In the genomic region with DNA sequence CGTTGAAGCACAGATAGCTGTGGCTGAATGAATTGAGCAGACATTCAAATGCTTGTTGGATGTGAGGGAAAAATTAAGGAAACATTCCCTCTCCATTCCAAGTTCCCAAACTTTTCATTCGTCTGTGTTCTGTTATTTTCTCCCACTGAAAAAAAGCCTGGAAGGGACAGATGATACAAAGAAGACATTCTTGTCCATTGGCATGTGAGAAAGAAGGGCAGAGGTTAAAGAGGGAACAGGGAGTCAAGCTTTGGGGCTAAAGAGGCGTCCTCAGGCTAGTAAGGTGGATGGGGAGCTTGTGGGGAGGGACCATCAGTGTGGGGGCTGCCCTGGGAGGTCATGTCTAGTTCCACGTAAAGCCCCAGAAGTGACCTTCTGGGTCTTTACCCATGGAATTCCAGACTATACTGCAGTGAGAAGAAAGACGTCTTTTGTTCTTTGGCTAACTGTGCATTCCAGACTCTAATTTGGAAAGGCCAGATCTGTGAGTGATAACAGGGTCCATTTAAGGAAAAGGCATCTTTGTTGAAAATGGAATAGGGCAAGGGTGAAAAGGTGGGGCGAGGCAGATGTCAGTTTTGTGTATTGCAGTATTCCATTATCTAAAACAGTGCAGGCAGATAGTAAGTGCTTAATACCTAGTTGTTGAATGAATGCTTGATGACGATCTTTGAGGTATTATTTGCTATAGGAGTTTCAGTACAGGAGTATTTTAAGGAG, we compare ENCODE assay signal across 18 cellular contexts.
"Had no signal": no experiment of that assay in that cellular context is flagged by ENCODE, and none has a peak within 500 bp of the region (broad histone marks: within the 10 kb centered on the region; RNA-seq: fewer than 3 reads in every experiment).

No MANE protein-coding gene starts in this region.

- H3K9me3 Mint-ChIP-seq: activated T-helper 17 cell treated with anti-CD3 and anti-CD28 coated beads, Interleukin-2, amount 50 U/mL, for 72 hours; naive thymus-derived CD4-positive, alpha-beta T cell; stimulated activated naive CD8-positive, alpha-beta T cell treated with anti-CD3 and anti-CD28 coated beads, Interleukin-15, amount 100 ng/mL, for 72 hours had no signal

- H3K4me3 Mint-ChIP-seq: activated naive CD4-positive, alpha-beta T cell treated with anti-CD3 and anti-CD28 coated beads, Interleukin-2, amount 10 ng/mL, durations not matched to agents 7 days and 5 days; activated T-helper 17 cell treated with anti-CD3 and anti-CD28 coated beads, Interleukin-2, amount 50 U/mL, for 72 hours; naive thymus-derived CD4-positive, alpha-beta T cell; stimulated activated naive CD8-positive, alpha-beta T cell treated with anti-CD3 and anti-CD28 coated beads, Interleukin-15, amount 100 ng/mL, for 72 hours had no signal

- H3K27ac Mint-ChIP-seq: activated naive CD4-positive, alpha-beta T cell treated with anti-CD3 and anti-CD28 coated beads, Interleukin-2, amount 10 ng/mL, durations not matched to agents 7 days and 5 days; activated T-helper 17 cell treated with anti-CD3 and anti-CD28 coated beads, Interleukin-2, amount 50 U/mL, for 72 hours; naive thymus-derived CD4-positive, alpha-beta T cell; stimulated activated naive CD8-positive, alpha-beta T cell treated with anti-CD3 and anti-CD28 coated beads, Interleukin-15, amount 100 ng/mL, for 72 hours had no signal

- ATAC-seq: activated T-helper 17 cell treated with anti-CD3 and anti-CD28 coated beads, Interleukin-2, amount 50 U/mL, for 72 hours; gastroesophageal sphincter; naive thymus-derived CD4-positive, alpha-beta T cell; stimulated activated naive CD8-positive, alpha-beta T cell treated with anti-CD3 and anti-CD28 coated beads, Interleukin-15, amount 100 ng/mL, for 72 hours had no signal

- H3K9me3 ChIP-seq: adrenal gland, gastroesophageal sphincter, thoracic aorta had no signal

- H3K4me1 Mint-ChIP-seq: activated naive CD4-positive, alpha-beta T cell treated with anti-CD3 and anti-CD28 coated beads, Interleukin-2, amount 10 ng/mL, durations not matched to agents 7 days and 5 days; activated T-helper 17 cell treated with anti-CD3 and anti-CD28 coated beads, Interleukin-2, amount 50 U/mL, for 72 hours; naive thymus-derived CD4-positive, alpha-beta T cell; stimulated activated naive CD8-positive, alpha-beta T cell treated with anti-CD3 and anti-CD28 coated beads, Interleukin-15, amount 100 ng/mL, for 72 hours had no signal

- H3K27ac ChIP-seq: adrenal gland, coronary artery, epithelial cell of prostate, gastroesophageal sphincter, skin epidermis, thoracic aorta had no signal

- H3K4me3 ChIP-seq: adrenal gland, coronary artery, gastroesophageal sphincter, skin epidermis, thoracic aorta had no signal

- H3K27me3 Mint-ChIP-seq: activated naive CD4-positive, alpha-beta T cell treated with anti-CD3 and anti-CD28 coated beads, Interleukin-2, amount 10 ng/mL, durations not matched to agents 7 days and 5 days; stimulated activated naive CD8-positive, alpha-beta T cell treated with anti-CD3 and anti-CD28 coated beads, Interleukin-15, amount 100 ng/mL, for 72 hours had no signal

- DNase-seq: activated CD4-positive, alpha-beta T cell treated with anti-CD3 and anti-CD28 coated beads, Interleukin-2, amount 50 U/mL, for 1 hour; activated naive CD4-positive, alpha-beta T cell treated with anti-CD3 and anti-CD28 coated beads, Interleukin-2, amount 10 ng/mL, durations not matched to agents 7 days and 5 days; activated T-cell treated with anti-CD3 and anti-CD28 coated beads for 4 hours; adrenal gland; central memory CD4-positive, alpha-beta T cell; effector CD8-positive, alpha-beta T cell; kidney; naive thymus-derived CD4-positive, alpha-beta T cell; occipital lobe; stimulated activated CD4-positive, alpha-beta T cell treated with anti-CD3 and anti-CD28 coated beads, Interleukin-4, amount 100 ng/mL, for 4 hours; stimulated activated naive CD8-positive, alpha-beta T cell treated with anti-CD3 and anti-CD28 coated beads, Interleukin-15, amount 100 ng/mL, for 72 hours; T-helper 2 cell had no signal

- H3K27me3 ChIP-seq: adrenal gland, gastroesophageal sphincter had no signal

- H3K36me3 ChIP-seq: adrenal gland, gastroesophageal sphincter, thoracic aorta had no signal

- H3K36me3 Mint-ChIP-seq: activated naive CD4-positive, alpha-beta T cell treated with anti-CD3 and anti-CD28 coated beads, Interleukin-2, amount 10 ng/mL, durations not matched to agents 7 days and 5 days; naive thymus-derived CD4-positive, alpha-beta T cell had no signal

- H3K4me1 ChIP-seq: adrenal gland had no signal
